Comparison of ENCODE assay signal across 24 cellular contexts in the genomic region with DNA sequence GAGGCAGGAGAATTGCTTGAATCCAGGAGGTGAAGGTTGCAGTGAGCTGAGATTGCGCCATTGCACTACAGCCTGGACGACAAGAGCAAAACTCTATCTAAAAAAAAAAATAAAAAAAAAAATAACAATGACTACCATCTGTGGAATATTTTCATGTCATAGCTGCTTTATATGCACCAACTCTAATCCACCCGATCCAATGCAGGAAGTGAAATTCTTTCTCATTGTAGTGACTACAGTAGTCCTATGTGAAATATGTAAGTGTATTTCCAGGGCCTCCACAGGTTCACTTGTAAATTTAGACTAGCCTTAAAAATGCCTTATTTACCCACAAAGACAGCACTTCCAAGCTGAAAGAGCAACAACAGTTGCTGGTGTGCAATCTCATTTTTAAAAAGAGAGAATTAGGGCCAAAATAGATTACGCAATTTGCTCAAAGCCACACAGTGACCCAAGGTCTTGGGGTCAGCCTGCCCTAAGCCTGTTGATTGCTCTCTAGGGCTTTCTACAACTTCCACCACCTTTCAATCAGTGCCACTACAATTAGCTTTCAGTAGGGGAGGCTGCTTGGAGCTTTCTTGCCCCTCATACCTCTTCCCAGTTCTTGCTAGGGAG. TPM values are rescaled to one million over a fixed set of nuclear protein-coding genes. Genes with fewer than 3 reads are reported as not detected.
DNase-seq lines count a peak whose midpoint lies in the region; ATAC-seq and TF ChIP-seq lines count a peak whose summit lies in the region.
"Had no signal": no experiment of that assay in that cellular context is flagged by ENCODE, and none has a peak within 500 bp of the region (broad histone marks: within the 10 kb centered on the region; RNA-seq: fewer than 3 reads in every experiment).

No MANE protein-coding gene starts in this region.

- no peaks in the 10 kb centered on the region for H3K36me3 Mint-ChIP-seq in endothelial cell (ENCODE audit: low read depth, unreplicated experiment)
- H3K36me3 Mint-ChIP-seq: activated CD4-positive, alpha-beta memory T cell treated with anti-CD3 and anti-CD28 coated beads for 36 hours; activated naive CD8-positive, alpha-beta T cell treated with anti-CD3 and anti-CD28 coated beads, Interleukin-2, amount 10 ng/mL, durations not matched to agents 7 days and 5 days; CD4-positive, CD25-positive, alpha-beta regulatory T cell had no signal

- no peaks in the 10 kb centered on the region for H3K9me3 ChIP-seq in adipocyte (ENCODE audit: control insufficient read depth, low read length)
- H3K9me3 ChIP-seq: body of pancreas, mucosa of descending colon, uterus had no signal

- H3K27me3 Mint-ChIP-seq in endothelial cell (ENCODE audit: unreplicated experiment), result no peaks in the 10 kb centered on the region

- TF ChIP-seq CTCF in fibroblast of the aortic adventitia (IDR thresholded peaks at IDR 0.05; ENCODE audit: insufficient read depth, low read length) (no peak), endothelial cell (IDR thresholded peaks at IDR 0.05; ENCODE audit: unreplicated experiment) (no peak)

- peaks cover 30% of the 10 kb centered on the region for H3K4me1 ChIP-seq in ACC112 (ENCODE audit: control insufficient read depth, insufficient read depth, low read length, unreplicated experiment)
- peaks cover 19% of the 10 kb centered on the region for H3K4me1 ChIP-seq in adipocyte (ENCODE audit: control insufficient read depth, insufficient read depth, low read length)
- H3K4me1 ChIP-seq: body of pancreas, uterus had no signal

- H2AFZ ChIP-seq in ACC112 (ENCODE audit: low read length, unreplicated experiment), result no peak overlapping the region
- H2AFZ ChIP-seq: hepatocyte had no signal

- no peaks in the 10 kb centered on the region for H3K79me2 ChIP-seq in ACC112 (ENCODE audit: control insufficient read depth, insufficient read depth, low read length, unreplicated experiment)
- H3K79me2 ChIP-seq: hepatocyte had no signal

- no peak overlapping the region for H3K27ac Mint-ChIP-seq in endothelial cell (ENCODE audit: unreplicated experiment)
- H3K27ac Mint-ChIP-seq: activated CD4-positive, alpha-beta memory T cell treated with anti-CD3 and anti-CD28 coated beads for 36 hours; activated naive CD8-positive, alpha-beta T cell treated with anti-CD3 and anti-CD28 coated beads, Interleukin-2, amount 10 ng/mL, durations not matched to agents 7 days and 5 days; CD4-positive, CD25-positive, alpha-beta regulatory T cell; effector memory CD8-positive, alpha-beta T cell; H9 had no signal

- no peaks in the 10 kb centered on the region for H3K27me3 ChIP-seq in ACC112 (ENCODE audit: insufficient read depth, low read length)
- no peaks in the 10 kb centered on the region for H3K27me3 ChIP-seq in adipocyte (replicated peaks; ENCODE audit: control insufficient read depth, insufficient read depth, low read length)
- H3K27me3 ChIP-seq: body of pancreas, hepatocyte, uterus had no signal

- H3K36me3 ChIP-seq in ACC112 (ENCODE audit: insufficient read depth, low read length), result no peaks in the 10 kb centered on the region
- no peaks in the 10 kb centered on the region for H3K36me3 ChIP-seq in adipocyte (ENCODE audit: control insufficient read depth, insufficient read depth, low read length, severe bottlenecking)
- H3K36me3 ChIP-seq: uterus had no signal

- H3K9ac ChIP-seq in adipocyte (ENCODE audit: low read length), result no peak overlapping the region

- no peak overlapping the region for H3K4me3 ChIP-seq in ACC112 (ENCODE audit: low read depth, low read length)
- H3K4me3 ChIP-seq in adipocyte (ENCODE audit: low read length), result no peak overlapping the region
- no peak overlapping the region for H3K4me3 ChIP-seq in fibroblast of the aortic adventitia (ENCODE audit: low read depth, low read length)
- H3K4me3 ChIP-seq: body of pancreas, hepatocyte, mucosa of descending colon, uterus had no signal

- peak; percentile 20 for DNase-seq in HCEC 1CT
- DNase-seq in adipocyte (ENCODE audit: low read depth), result peak; percentile 48
- peak; percentile 19 for DNase-seq in fibroblast of the aortic adventitia (ENCODE audit: low read depth)
- DNase-seq in GM03348 (ENCODE audit: low spot score), result no peak
- DNase-seq in endothelial cell (ENCODE audit: low spot score), result no peak
- DNase-seq in NCI-H2171 (lab: John Stamatoyannopoulos, UW), result no peak
- DNase-seq: activated CD4-positive, alpha-beta memory T cell treated with anti-CD3 and anti-CD28 coated beads for 36 hours; activated CD4-positive, CD25-positive, alpha-beta regulatory T cell; activated effector memory CD4-positive, alpha-beta T cell treated with Interleukin-2 at 50 U/mL for 16 hours; activated naive CD8-positive, alpha-beta T cell treated with anti-CD3 and anti-CD28 coated beads, Interleukin-2, amount 10 ng/mL, durations not matched to agents 7 days and 5 days; body of pancreas; CD4-positive, CD25-positive, alpha-beta regulatory T cell; effector memory CD8-positive, alpha-beta T cell; GF-D8; H9; mucosa of descending colon; NCI-H1436; NCI-H526 treated with DMSO at 0.1 percent for 48 hours; substantia nigra; uterus had no signal

- H3K9me3 Mint-ChIP-seq in endothelial cell (ENCODE audit: unreplicated experiment), result no peaks in the 10 kb centered on the region
- H3K9me3 Mint-ChIP-seq: activated CD4-positive, alpha-beta memory T cell treated with anti-CD3 and anti-CD28 coated beads for 36 hours; H9 had no signal

- no peak for ATAC-seq in HG03175 (IDR thresholded peaks at IDR 0.05; ENCODE audit: unreplicated experiment)
- ATAC-seq: body of pancreas; effector memory CD8-positive, alpha-beta T cell; mucosa of descending colon had no signal

- H3K27ac ChIP-seq in ACC112 (ENCODE audit: low read depth, low read length), result peak overlapping the region; percentile 52
- H3K27ac ChIP-seq: body of pancreas, hepatocyte, RWPE1, uterus had no signal

- peaks cover 3% of the 10 kb centered on the region for H3K4me1 Mint-ChIP-seq in endothelial cell (ENCODE audit: unreplicated experiment)

- no peak overlapping the region for H3K4me3 Mint-ChIP-seq in endothelial cell (ENCODE audit: unreplicated experiment)
- H3K4me3 Mint-ChIP-seq: activated CD4-positive, alpha-beta memory T cell treated with anti-CD3 and anti-CD28 coated beads for 36 hours; activated naive CD8-positive, alpha-beta T cell treated with anti-CD3 and anti-CD28 coated beads, Interleukin-2, amount 10 ng/mL, durations not matched to agents 7 days and 5 days; CD4-positive, CD25-positive, alpha-beta regulatory T cell; effector memory CD8-positive, alpha-beta T cell; H9 had no signal

RNA-seq across cellular contexts. Expression of gene EGFR, which starts 25.8 kb away (rescaled TPM):
- 48.3 and 147 TPM in 2 replicates for total RNA-seq in fibroblast of the aortic adventitia (ENCODE audit: low replicate concordance)
- 5.0 TPM for total RNA-seq in endothelial cell (ENCODE audit: unreplicated experiment)
- total RNA-seq: activated CD4-positive, alpha-beta memory T cell treated with anti-CD3 and anti-CD28 coated beads for 36 hours; activated naive CD8-positive, alpha-beta T cell treated with anti-CD3 and anti-CD28 coated beads, Interleukin-2, amount 10 ng/mL, durations not matched to agents 7 days and 5 days; CD4-positive, CD25-positive, alpha-beta regulatory T cell had no signal

Comparison
In these comparisons a context has a peak if more than half of its experiments do, and no peak if none do; other contexts are left out.
1. DNase-seq: peak in HCEC 1CT (single experiment), adipocyte (single experiment) and fibroblast of the aortic adventitia (single experiment); none in GM03348 (single experiment), endothelial cell (single experiment) and NCI-H2171 (single experiment).